Comparison of ENCODE assay signal across 8 cellular contexts in the genomic region with DNA sequence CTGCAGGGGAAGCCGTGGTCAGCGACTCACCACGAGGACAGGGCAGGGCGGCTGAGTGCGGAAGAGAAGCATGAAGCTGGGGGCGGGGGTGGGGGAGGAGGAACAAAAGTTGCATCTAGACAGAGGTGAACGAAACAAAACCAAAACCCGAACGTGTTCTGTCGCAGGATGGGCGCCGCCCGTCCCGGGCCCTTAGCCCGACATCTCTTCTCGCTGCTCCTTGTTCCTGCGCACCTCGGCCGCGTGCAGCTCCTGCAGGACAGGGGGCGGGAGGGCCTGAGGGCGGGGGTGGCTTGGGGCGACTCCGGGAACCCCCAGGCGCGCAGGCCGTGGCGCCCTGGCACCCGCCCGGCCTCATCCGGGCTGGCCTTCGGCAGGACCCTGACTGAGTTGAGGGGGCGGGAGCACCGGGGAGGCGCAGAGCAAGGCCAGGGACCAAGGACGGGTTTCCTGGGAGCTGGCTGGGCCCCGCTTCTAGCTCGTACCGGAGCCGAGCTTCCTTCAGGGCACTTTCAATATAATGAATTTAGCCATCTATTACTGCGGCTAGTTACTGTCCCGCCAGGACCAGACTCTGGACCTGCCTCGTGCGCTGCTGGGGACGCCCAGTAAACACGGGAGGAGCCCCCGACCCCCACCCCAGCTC. TPM values are rescaled to one million over a fixed set of nuclear protein-coding genes. Genes with fewer than 3 reads are reported as not detected.
DNase-seq lines count a peak whose midpoint lies in the region; ATAC-seq, FAIRE-seq and TF ChIP-seq lines count a peak whose summit lies in the region.

No MANE protein-coding gene starts in this region.

- FAIRE-seq in frontal cortex (lab: Jason Lieb, UNC) (no peak), GM12891 (lab: Jason Lieb, UNC) (no peak)

- peak; percentile 37 for ATAC-seq in GM18873 (IDR thresholded peaks at IDR 0.05; ENCODE audit: low FRiP score, unreplicated experiment)
- peak; percentile 38 for ATAC-seq in activated T-helper 17 cell treated with anti-CD3 and anti-CD28 coated beads, Interleukin-2, amount 50 U/mL, for 72 hours (replicated peaks)
- ATAC-seq in right cardiac atrium: peak; percentile 27 to 38

- DNase-seq in HL-60 (ENCODE audit: low read depth in 1 of 2, low spot score in 1 of 2) (peak in 1 of 2 experiments; percentile 37), right cardiac atrium (peak in 1 of 3 donors; percentile 84), frontal cortex (ENCODE audit: low spot score in 2 of 2) (no peak), GM12891 (ENCODE audit: insufficient read length, low spot score) (no peak), GDM1 (lab: John Stamatoyannopoulos, UW) (no peak)
- DNase-seq in stimulated activated CD4-positive, alpha-beta T cell treated with anti-CD3 and anti-CD28 coated beads, Interleukin-1b, Interleukin-23, amount 100 ng/mL, for 48 hours: peak; percentile 42

- 11% methylated on average over 41 of the region's 47 CpGs for WGBS in right cardiac atrium

- H3K9me3 ChIP-seq in right cardiac atrium (ENCODE audit: control insufficient read depth, low read length): no peaks in the 10 kb centered on the region

- peaks cover 7% of the 10 kb centered on the region for H3K36me3 Mint-ChIP-seq in activated T-helper 17 cell treated with anti-CD3 and anti-CD28 coated beads, Interleukin-2, amount 50 U/mL, for 72 hours (ENCODE audit: low read depth)

- H3K4me1 Mint-ChIP-seq in activated T-helper 17 cell treated with anti-CD3 and anti-CD28 coated beads, Interleukin-2, amount 50 U/mL, for 72 hours: peaks cover 9% of the 10 kb centered on the region

- H3K27me3 Mint-ChIP-seq in activated T-helper 17 cell treated with anti-CD3 and anti-CD28 coated beads, Interleukin-2, amount 50 U/mL, for 72 hours: no peaks in the 10 kb centered on the region

- H3K4me1 ChIP-seq in right cardiac atrium (ENCODE audit: control insufficient read depth, insufficient read depth, low read length): peaks cover 2% of the 10 kb centered on the region

- no peaks in the 10 kb centered on the region for H3K27me3 ChIP-seq in HL-60 (ENCODE audit: insufficient read depth, poor library complexity, severe bottlenecking)
- H3K27me3 ChIP-seq in right cardiac atrium (ENCODE audit: control insufficient read depth, insufficient read depth): no peaks in the 10 kb centered on the region

- H3K9me3 Mint-ChIP-seq in activated T-helper 17 cell treated with anti-CD3 and anti-CD28 coated beads, Interleukin-2, amount 50 U/mL, for 72 hours: no peaks in the 10 kb centered on the region

- TF ChIP-seq CTCF in HL-60 (IDR thresholded peaks at IDR 0.05; ENCODE audit: insufficient read depth, low read length): no peak

- H3K27ac Mint-ChIP-seq in activated T-helper 17 cell treated with anti-CD3 and anti-CD28 coated beads, Interleukin-2, amount 50 U/mL, for 72 hours: no peak overlapping the region

- TF ChIP-seq POLR2A in GM12891 (IDR thresholded peaks at IDR 0.05; ENCODE audit: low read depth, low read length): no peak

- H3K4me3 ChIP-seq in HL-60 (replicated peaks; ENCODE audit: insufficient read depth, low read length): peak overlapping the region; percentile 49
- peak overlapping the region; percentile 51 for H3K4me3 ChIP-seq in right cardiac atrium (ENCODE audit: low read length)

- H3K27ac ChIP-seq in HL-60 (replicated peaks) (peak overlapping the region; percentile 67), right cardiac atrium (ENCODE audit: low read length) (peak overlapping the region; percentile 94)

- H3K4me3 Mint-ChIP-seq in activated T-helper 17 cell treated with anti-CD3 and anti-CD28 coated beads, Interleukin-2, amount 50 U/mL, for 72 hours: peak overlapping the region; percentile 80

- intact Hi-C loops in right cardiac atrium (cut with DNase I): loop anchor here in 1 of 4 donors (10.0 kb wide), 1 partner anchor 94 kb away; a partner anchor contains a TSS

TF ChIP-seq in GM12891, 5 proteins besides CTCF, POLR2A, EP300 and RAD21:
- TF ChIP-seq SPI1 (IDR thresholded peaks at IDR 0.05; ENCODE audit: low read depth, low read length) (no peak), POLR2AphosphoS5 (IDR thresholded peaks at IDR 0.05; ENCODE audit: low read depth, low read length) (no peak), TAF1 (IDR thresholded peaks at IDR 0.05; ENCODE audit: low read depth, low read length) (no peak), PAX5 (IDR thresholded peaks at IDR 0.05; ENCODE audit: insufficient read depth, low read length, severe bottlenecking) (no peak), POU2F2 (IDR thresholded peaks at IDR 0.05; ENCODE audit: low read depth, low read length) (no peak)

RNA-seq across cellular contexts. Expression of a gene that starts 12.0 kb away (rescaled TPM):
- 10 to 100 TPM; 15.1 to 24.7 TPM for total RNA-seq in activated T-helper 17 cell treated with anti-CD3 and anti-CD28 coated beads, Interleukin-2, amount 50 U/mL, for 72 hours
- 1 to 10 TPM; 4.0 to 9.3 (median 5.8) TPM for total RNA-seq in right cardiac atrium
- polyA plus RNA-seq in right cardiac atrium: 7.1 TPM
- total RNA-seq in frontal cortex: 104 TPM
- polyA plus RNA-seq in GM12891 (2012; ENCODE audit: low read depth, missing spikeins): 1.7 TPM

RNA-seq across cellular contexts. Expression of a gene that starts 14.4 kb away (rescaled TPM):
- 10 to 100 TPM; 11.5 to 19.6 TPM for total RNA-seq in activated T-helper 17 cell treated with anti-CD3 and anti-CD28 coated beads, Interleukin-2, amount 50 U/mL, for 72 hours
- total RNA-seq in right cardiac atrium: 1 to 10 TPM; 7.0 to 7.7 (median 7.3) TPM
- polyA plus RNA-seq in right cardiac atrium: 6.5 TPM
- total RNA-seq in frontal cortex: 6.1 TPM
- polyA plus RNA-seq in GM12891 (2012; ENCODE audit: low read depth, missing spikeins): 7.4 TPM

RNA-seq across cellular contexts. Expression of a gene that starts 16.8 kb away (rescaled TPM):
- total RNA-seq in activated T-helper 17 cell treated with anti-CD3 and anti-CD28 coated beads, Interleukin-2, amount 50 U/mL, for 72 hours: 10 to 100 TPM; 41.8 to 51.8 TPM
- total RNA-seq in right cardiac atrium (10 to 100 TPM; 12.3 to 14.8 (median 13.3) TPM), frontal cortex (8.2 TPM)
- 7.7 TPM for polyA plus RNA-seq in right cardiac atrium
- polyA plus RNA-seq in GM12891 (2012; ENCODE audit: low read depth, missing spikeins): 8.8 TPM

RNA-seq across cellular contexts. Expression of a gene that starts 55.2 kb away (rescaled TPM):
- not detected for total RNA-seq in activated T-helper 17 cell treated with anti-CD3 and anti-CD28 coated beads, Interleukin-2, amount 50 U/mL, for 72 hours
- 1 to 10 TPM in 2 of 4 donors, under 1 TPM in 1, not detected in 1; 0.23 to 1.4 (median 1.1) TPM for total RNA-seq in right cardiac atrium
- 2.7 TPM for polyA plus RNA-seq in right cardiac atrium
- total RNA-seq in frontal cortex: not detected
- 0.51 TPM for polyA plus RNA-seq in GM12891 (2012; ENCODE audit: low read depth, missing spikeins)
